8 cellular contexts compared by ENCODE assay signal in the genomic region with DNA sequence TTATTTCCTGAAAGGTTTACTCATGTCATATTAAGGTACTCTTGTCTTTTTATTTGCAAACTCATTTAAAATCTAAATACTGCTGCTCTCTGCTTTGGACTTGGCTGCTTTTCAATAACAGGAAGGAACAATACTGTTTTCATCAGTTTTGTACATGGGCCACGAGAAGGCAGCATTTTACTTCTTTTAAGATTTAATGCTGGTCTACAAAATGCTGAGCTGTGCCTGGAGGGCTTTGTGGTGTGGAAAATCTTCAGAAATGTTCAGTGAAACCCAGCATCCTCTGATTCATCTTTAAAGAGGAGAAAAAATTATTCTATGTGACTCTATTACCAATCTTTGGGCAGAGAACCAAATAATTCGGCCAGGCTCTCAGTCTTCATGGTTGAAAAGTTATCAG.
DNase-seq lines count a peak whose midpoint lies in the region; ATAC-seq, FAIRE-seq and TF ChIP-seq lines count a peak whose summit lies in the region.
"Not testable (repeated sequence)": the region's sequence is repeated elsewhere in the genome, so short reads cannot be mapped to it uniquely, and the experiment has no call there.

No MANE protein-coding gene starts in this region.

- not testable (repeated sequence) for H4K20me1 ChIP-seq in DND-41 (ENCODE audit: insufficient read depth, low read length); PC-3 (ENCODE audit: low read length); astrocyte (ENCODE audit: insufficient read depth, low read length)

- H3K27ac ChIP-seq in DND-41 (ENCODE audit: low read length); PC-3 (ENCODE audit: low read length); astrocyte (ENCODE audit: low read depth, low read length); kidney (ENCODE audit: low read depth in 2 of 2, low read length in 2 of 2): not testable (repeated sequence)

- H3K36me3 Mint-ChIP-seq in astrocyte (ENCODE audit: low read depth, unreplicated experiment); stimulated activated effector memory CD8-positive, alpha-beta T cell treated with anti-CD3 and anti-CD28 coated beads, Interleukin-12 subunit alpha, Interleukin-12 subunit beta, amount 100 ng/mL, for 72 hours: not testable (repeated sequence)

- not testable (repeated sequence) for H3K9me2 ChIP-seq in PC-3 (replicated peaks; ENCODE audit: low read length)

- not testable (repeated sequence) for H3K27me3 ChIP-seq in DND-41 (ENCODE audit: insufficient read depth, low read length, poor library complexity); PC-3 (ENCODE audit: low read length); astrocyte (ENCODE audit: insufficient read depth, low read length)

- not testable (repeated sequence) for TF ChIP-seq CTCF in DND-41 (IDR thresholded peaks at IDR 0.05; ENCODE audit: borderline replicate concordance, extremely low read depth, low read length, poor library complexity, severe bottlenecking); astrocyte (IDR thresholded peaks at IDR 0.05; ENCODE audit: insufficient read depth, low read depth, low read length); kidney (IDR thresholded peaks at IDR 0.05; ENCODE audit: borderline replicate concordance, extremely low read depth, insufficient read depth)
- peak; percentile 20; the same call in 1 of the 2 replicates for TF ChIP-seq CTCF in PC-3 (conservative IDR thresholded peaks at IDR 0.05; ENCODE audit: low read depth, low read length)

- H3K79me2 ChIP-seq in DND-41 (ENCODE audit: insufficient read depth, low read length); PC-3 (ENCODE audit: low read length); astrocyte (ENCODE audit: insufficient read depth, low read length): not testable (repeated sequence)

- H3K9me3 Mint-ChIP-seq in astrocyte (ENCODE audit: unreplicated experiment); stimulated activated effector memory CD8-positive, alpha-beta T cell treated with anti-CD3 and anti-CD28 coated beads, Interleukin-12 subunit alpha, Interleukin-12 subunit beta, amount 100 ng/mL, for 72 hours: not testable (repeated sequence)

- not testable (repeated sequence) for H3K4me3 ChIP-seq in DND-41 (ENCODE audit: low read depth in 1 of 2, low read length in 2 of 2); PC-3 (ENCODE audit: low read length); astrocyte (ENCODE audit: insufficient read depth, low read depth, low read length); kidney (ENCODE audit: low read length in 2 of 2)

- not testable (repeated sequence) for H3F3A ChIP-seq in PC-3 (ENCODE audit: low read length, unreplicated experiment)

- not testable (repeated sequence) for H2AFZ ChIP-seq in DND-41 (ENCODE audit: low read depth, low read length); PC-3 (ENCODE audit: low read length); astrocyte (ENCODE audit: low read depth, low read length)

- peaks cover 11% of the 10 kb centered on the region; the same call in 1 of the 2 replicates for H3K4me1 ChIP-seq in DND-41 (ENCODE audit: insufficient read depth, low read length)
- not testable (repeated sequence) for H3K4me1 ChIP-seq in PC-3 (ENCODE audit: insufficient read depth, low read length); astrocyte (ENCODE audit: insufficient read depth, low read length); kidney (ENCODE audit: control insufficient read depth in 1 of 2, insufficient read depth in 1 of 2, low read depth in 1 of 2, low read length in 2 of 2)

- not testable (repeated sequence) for H3K36me3 ChIP-seq in DND-41 (ENCODE audit: insufficient read depth, low read length); PC-3 (ENCODE audit: low read depth, low read length); astrocyte (ENCODE audit: insufficient read depth, low read length); kidney (ENCODE audit: control insufficient read depth in 1 of 2, insufficient read depth in 2 of 2, low read length in 2 of 2)

- H3K27ac Mint-ChIP-seq in astrocyte (ENCODE audit: unreplicated experiment); stimulated activated effector memory CD8-positive, alpha-beta T cell treated with anti-CD3 and anti-CD28 coated beads, Interleukin-12 subunit alpha, Interleukin-12 subunit beta, amount 100 ng/mL, for 72 hours: not testable (repeated sequence)

- not testable (repeated sequence) for H3K27me3 Mint-ChIP-seq in astrocyte (ENCODE audit: low read depth, unreplicated experiment)

- ATAC-seq in DND-41 (ENCODE audit: insufficient read depth, low read depth) = peak; percentile 69
- peak; percentile 39 for ATAC-seq in GM19043 (IDR thresholded peaks at IDR 0.05; ENCODE audit: low read depth, unreplicated experiment)
- peak; percentile 48 for ATAC-seq in GM21825 (IDR thresholded peaks at IDR 0.05; ENCODE audit: unreplicated experiment)
- peak; percentile 68 for ATAC-seq in HG03095 (IDR thresholded peaks at IDR 0.05; ENCODE audit: unreplicated experiment)
- peak; percentile 85 for ATAC-seq in PC-3
- ATAC-seq in stimulated activated effector memory CD8-positive, alpha-beta T cell treated with anti-CD3 and anti-CD28 coated beads, Interleukin-12 subunit alpha, Interleukin-12 subunit beta, amount 100 ng/mL, for 72 hours = peak; percentile 74

- intact Hi-C loops in PC-3 (cut with micrococcal nuclease); kidney (cut with DNase I): not testable (repeated sequence)

- POLR2A ChIA-PET in PC-3 (lab: Charles Lee; ENCODE audit: unreplicated experiment) = not testable (repeated sequence)

- BruUV-seq in PC-3 (replicated peaks; lab: Mats Ljungman, UMichigan) = not testable (repeated sequence)

- CTCF ChIA-PET in PC-3 (lab: Charles Lee) = interaction anchor here (0.6 to 1.0 kb wide), 3 partner anchors 40 to 939 kb away, joined by 3 read pairs; no protein-coding TSS in a partner anchor

- not testable (repeated sequence) for H3K4me3 Mint-ChIP-seq in astrocyte (ENCODE audit: unreplicated experiment); stimulated activated effector memory CD8-positive, alpha-beta T cell treated with anti-CD3 and anti-CD28 coated beads, Interleukin-12 subunit alpha, Interleukin-12 subunit beta, amount 100 ng/mL, for 72 hours

- peak; percentile 66 for FAIRE-seq in astrocyte (lab: Jason Lieb, UNC)
- peak; percentile 37 for FAIRE-seq in kidney (lab: Jason Lieb, UNC)

- H3K4me1 Mint-ChIP-seq in astrocyte (ENCODE audit: low read depth, unreplicated experiment); stimulated activated effector memory CD8-positive, alpha-beta T cell treated with anti-CD3 and anti-CD28 coated beads, Interleukin-12 subunit alpha, Interleukin-12 subunit beta, amount 100 ng/mL, for 72 hours: not testable (repeated sequence)

- not testable (repeated sequence) for H3K9ac ChIP-seq in DND-41 (ENCODE audit: low read depth, low read length); PC-3 (ENCODE audit: low read length); astrocyte (ENCODE audit: low read length); kidney (ENCODE audit: low read length in 2 of 2)

- not testable (repeated sequence) for DNase-seq in DND-41; PC-3; astrocyte (ENCODE audit: low read depth); kidney; stimulated activated effector memory CD8-positive, alpha-beta T cell treated with anti-CD3 and anti-CD28 coated beads, Interleukin-12 subunit alpha, Interleukin-12 subunit beta, amount 100 ng/mL, for 72 hours (ENCODE audit: low spot score in 2 of 2)

- H3K9me3 ChIP-seq in DND-41 (ENCODE audit: insufficient read depth, low read length, severe bottlenecking); PC-3 (ENCODE audit: low read length); astrocyte (ENCODE audit: insufficient read depth, low read depth, low read length); kidney (ENCODE audit: control insufficient read depth in 1 of 2, low read length in 2 of 2): not testable (repeated sequence)

- H3K4me2 ChIP-seq in DND-41 (ENCODE audit: insufficient read depth, low read length); PC-3 (ENCODE audit: low read length); astrocyte (ENCODE audit: low read length): not testable (repeated sequence)
